In the genomic region with DNA sequence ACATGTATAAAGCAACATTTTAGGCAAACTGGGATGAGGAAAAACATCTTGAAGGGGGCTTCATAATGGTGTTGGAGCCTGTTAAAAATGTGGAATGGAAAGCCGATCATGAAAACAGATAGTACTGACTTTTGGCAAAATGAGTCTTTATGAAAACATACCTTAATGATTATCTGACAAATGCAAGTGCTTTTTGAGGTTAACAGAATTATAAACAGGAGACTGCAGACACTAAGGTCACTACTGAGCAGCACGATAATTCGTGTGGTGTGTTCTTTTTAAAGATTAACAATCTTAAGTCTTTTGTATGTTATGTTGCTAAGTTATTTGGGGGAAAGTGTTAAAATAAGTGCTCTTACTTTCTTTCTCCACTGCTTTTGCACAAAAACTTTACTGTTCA, we compare ENCODE assay signal across 2 cellular contexts.
TF ChIP-seq lines count a peak whose summit lies in the region.

No MANE protein-coding gene starts in this region.

TF ChIP-seq in IMR-90, 13 proteins besides CTCF, POLR2A, EP300 and RAD21:
- TF ChIP-seq MAFK (IDR thresholded peaks at IDR 0.05; ENCODE audit: low read depth, low read length) (no peak), MXI1 (IDR thresholded peaks at IDR 0.05; ENCODE audit: borderline replicate concordance, low read depth, low read length) (no peak), BHLHE40 (IDR thresholded peaks at IDR 0.05; ENCODE audit: low read depth, low read length) (no peak), ELK1 (IDR thresholded peaks at IDR 0.05; ENCODE audit: borderline replicate concordance, low read depth, low read length) (no peak), MAZ (IDR thresholded peaks at IDR 0.05; ENCODE audit: borderline replicate concordance, low read depth, low read length) (no peak)
- TF ChIP-seq, protein P1, sequence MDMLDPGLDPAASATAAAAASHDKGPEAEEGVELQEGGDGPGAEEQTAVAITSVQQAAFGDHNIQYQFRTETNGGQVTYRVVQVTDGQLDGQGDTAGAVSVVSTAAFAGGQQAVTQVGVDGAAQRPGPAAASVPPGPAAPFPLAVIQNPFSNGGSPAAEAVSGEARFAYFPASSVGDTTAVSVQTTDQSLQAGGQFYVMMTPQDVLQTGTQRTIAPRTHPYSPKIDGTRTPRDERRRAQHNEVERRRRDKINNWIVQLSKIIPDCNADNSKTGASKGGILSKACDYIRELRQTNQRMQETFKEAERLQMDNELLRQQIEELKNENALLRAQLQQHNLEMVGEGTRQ (IDR thresholded peaks at IDR 0.05; ENCODE audit: low read depth, low read length), result no peak

TF ChIP-seq in endothelial cell of umbilical vein, 7 proteins besides CTCF, POLR2A, EP300 and RAD21:
- TF ChIP-seq GATA2 (IDR thresholded peaks at IDR 0.05; ENCODE audit: insufficient read depth, insufficient read length, low read depth, low read length), result no peak
- TF ChIP-seq FOS (IDR thresholded peaks at IDR 0.05; ENCODE audit: borderline replicate concordance, insufficient read depth, low read length), result no peak
- TF ChIP-seq EZH2 (IDR thresholded peaks at IDR 0.05; ENCODE audit: borderline replicate concordance, low read depth, low read length, severe bottlenecking), result no peak
- TF ChIP-seq JUN (IDR thresholded peaks at IDR 0.05; ENCODE audit: borderline replicate concordance, insufficient read depth, insufficient read length, low read depth), result no peak
- no peak for TF ChIP-seq POLR2AphosphoS5 (IDR thresholded peaks at IDR 0.05; ENCODE audit: insufficient read depth, low read depth, low read length)
- no peak for TF ChIP-seq MYC (IDR thresholded peaks at IDR 0.05; ENCODE audit: low read depth, low read length)
- TF ChIP-seq, protein P2, sequence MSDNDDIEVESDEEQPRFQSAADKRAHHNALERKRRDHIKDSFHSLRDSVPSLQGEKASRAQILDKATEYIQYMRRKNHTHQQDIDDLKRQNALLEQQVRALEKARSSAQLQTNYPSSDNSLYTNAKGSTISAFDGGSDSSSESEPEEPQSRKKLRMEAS (IDR thresholded peaks at IDR 0.05; ENCODE audit: insufficient read depth, insufficient read length), result no peak
TF ChIP-seq in endothelial cell of umbilical vein: peak in this region for 0.
